In the genomic region with DNA sequence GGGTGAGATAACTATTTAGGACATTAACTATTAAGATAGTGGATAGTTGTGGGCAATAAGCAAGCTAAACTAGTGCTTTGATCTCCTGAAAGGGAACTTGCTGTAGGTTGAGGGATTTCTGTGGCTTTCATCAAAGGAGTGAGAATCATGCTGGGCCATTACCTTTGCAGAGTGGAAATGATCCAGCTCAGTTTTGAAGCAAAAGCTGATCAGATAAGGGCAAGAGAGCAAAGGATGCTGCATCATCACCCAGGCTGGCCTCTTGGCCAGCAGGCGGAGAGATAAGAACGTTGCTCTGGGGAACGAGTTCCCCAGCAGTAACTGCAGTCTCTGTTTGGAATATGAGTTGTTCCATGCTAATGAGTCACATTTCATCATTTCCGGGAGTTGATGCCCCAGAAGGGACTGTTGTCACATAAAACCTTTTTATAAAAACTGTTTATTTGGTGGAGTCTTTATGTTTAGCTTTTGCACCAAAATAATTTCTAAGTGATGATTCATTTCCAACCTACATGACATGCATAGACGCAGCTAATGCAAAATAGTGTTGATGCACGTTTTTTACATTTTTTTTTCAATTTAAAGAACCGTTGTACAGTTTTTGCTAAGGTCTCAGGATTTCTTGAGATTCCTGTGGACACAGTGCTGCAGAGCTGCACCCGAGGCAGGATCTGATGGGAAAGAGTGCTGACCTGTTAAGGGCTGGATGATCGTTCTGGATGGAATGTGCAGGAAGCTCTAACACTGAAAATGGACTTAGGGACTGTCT, we compare ENCODE assay signal across 2 cellular contexts.
TF ChIP-seq lines count a peak whose summit lies in the region.

No MANE protein-coding gene starts in this region.

TF ChIP-seq in HEK293, 187 proteins besides CTCF, POLR2A, EP300 and RAD21 (continued from another document and continues in another):
- TF ChIP-seq, protein P1, sequence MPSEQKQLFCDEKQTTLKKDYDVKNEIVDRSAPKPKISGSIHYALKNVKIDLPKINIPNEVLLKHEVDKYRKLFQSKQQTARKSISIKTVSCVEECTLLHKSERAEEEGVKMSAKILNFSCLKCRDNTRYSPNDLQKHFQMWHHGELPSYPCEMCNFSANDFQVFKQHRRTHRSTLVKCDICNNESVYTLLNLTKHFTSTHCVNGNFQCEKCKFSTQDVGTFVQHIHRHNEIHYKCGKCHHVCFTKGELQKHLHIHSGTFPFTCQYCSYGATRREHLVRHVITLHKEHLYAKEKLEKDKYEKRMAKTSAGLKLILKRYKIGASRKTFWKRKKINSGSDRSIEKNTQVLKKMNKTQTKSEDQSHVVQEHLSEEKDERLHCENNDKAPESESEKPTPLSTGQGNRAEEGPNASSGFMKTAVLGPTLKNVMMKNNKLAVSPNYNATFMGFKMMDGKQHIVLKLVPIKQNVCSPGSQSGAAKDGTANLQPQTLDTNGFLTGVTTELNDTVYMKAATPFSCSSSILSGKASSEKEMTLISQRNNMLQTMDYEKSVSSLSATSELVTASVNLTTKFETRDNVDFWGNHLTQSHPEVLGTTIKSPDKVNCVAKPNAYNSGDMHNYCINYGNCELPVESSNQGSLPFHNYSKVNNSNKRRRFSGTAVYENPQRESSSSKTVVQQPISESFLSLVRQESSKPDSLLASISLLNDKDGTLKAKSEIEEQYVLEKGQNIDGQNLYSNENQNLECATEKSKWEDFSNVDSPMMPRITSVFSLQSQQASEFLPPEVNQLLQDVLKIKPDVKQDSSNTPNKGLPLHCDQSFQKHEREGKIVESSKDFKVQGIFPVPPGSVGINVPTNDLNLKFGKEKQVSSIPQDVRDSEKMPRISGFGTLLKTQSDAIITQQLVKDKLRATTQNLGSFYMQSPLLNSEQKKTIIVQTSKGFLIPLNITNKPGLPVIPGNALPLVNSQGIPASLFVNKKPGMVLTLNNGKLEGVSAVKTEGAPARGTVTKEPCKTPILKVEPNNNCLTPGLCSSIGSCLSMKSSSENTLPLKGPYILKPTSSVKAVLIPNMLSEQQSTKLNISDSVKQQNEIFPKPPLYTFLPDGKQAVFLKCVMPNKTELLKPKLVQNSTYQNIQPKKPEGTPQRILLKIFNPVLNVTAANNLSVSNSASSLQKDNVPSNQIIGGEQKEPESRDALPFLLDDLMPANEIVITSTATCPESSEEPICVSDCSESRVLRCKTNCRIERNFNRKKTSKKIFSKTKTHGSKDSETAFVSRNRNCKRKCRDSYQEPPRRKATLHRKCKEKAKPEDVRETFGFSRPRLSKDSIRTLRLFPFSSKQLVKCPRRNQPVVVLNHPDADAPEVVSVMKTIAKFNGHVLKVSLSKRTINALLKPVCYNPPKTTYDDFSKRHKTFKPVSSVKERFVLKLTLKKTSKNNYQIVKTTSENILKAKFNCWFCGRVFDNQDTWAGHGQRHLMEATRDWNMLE (tag by site-specific recombination; conservative IDR thresholded peaks at IDR 0.05; ENCODE audit: low read depth), result peak; percentile 40; the same call in 1 of the 2 replicates
- TF ChIP-seq SETDB1 (IDR thresholded peaks at IDR 0.05; ENCODE audit: insufficient read length, low read length) (peak; percentile 50), TCF7L2 (IDR thresholded peaks at IDR 0.05; ENCODE audit: borderline replicate concordance, low read depth, low read length) (0 out of 2 replicates have a peak, but pooled peaks have one; percentile 29), ZNF561 (tag by site-specific recombination; IDR thresholded peaks at IDR 0.05; ENCODE audit: borderline replicate concordance) (no peak), ZXDB (tag by site-specific recombination; IDR thresholded peaks at IDR 0.05) (0 out of 2 replicates have a peak, but pooled peaks have one; percentile 13), ZIC2 (tag by site-specific recombination; IDR thresholded peaks at IDR 0.05) (no peak), ZNF350 (tag by site-specific recombination; IDR thresholded peaks at IDR 0.05) (no peak), ZNF426 (tag by site-specific recombination; IDR thresholded peaks at IDR 0.05) (no peak)
- TF ChIP-seq, protein P2, sequence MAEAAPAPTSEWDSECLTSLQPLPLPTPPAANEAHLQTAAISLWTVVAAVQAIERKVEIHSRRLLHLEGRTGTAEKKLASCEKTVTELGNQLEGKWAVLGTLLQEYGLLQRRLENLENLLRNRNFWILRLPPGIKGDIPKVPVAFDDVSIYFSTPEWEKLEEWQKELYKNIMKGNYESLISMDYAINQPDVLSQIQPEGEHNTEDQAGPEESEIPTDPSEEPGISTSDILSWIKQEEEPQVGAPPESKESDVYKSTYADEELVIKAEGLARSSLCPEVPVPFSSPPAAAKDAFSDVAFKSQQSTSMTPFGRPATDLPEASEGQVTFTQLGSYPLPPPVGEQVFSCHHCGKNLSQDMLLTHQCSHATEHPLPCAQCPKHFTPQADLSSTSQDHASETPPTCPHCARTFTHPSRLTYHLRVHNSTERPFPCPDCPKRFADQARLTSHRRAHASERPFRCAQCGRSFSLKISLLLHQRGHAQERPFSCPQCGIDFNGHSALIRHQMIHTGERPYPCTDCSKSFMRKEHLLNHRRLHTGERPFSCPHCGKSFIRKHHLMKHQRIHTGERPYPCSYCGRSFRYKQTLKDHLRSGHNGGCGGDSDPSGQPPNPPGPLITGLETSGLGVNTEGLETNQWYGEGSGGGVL (tag by site-specific recombination; IDR thresholded peaks at IDR 0.05), result no peak
- TF ChIP-seq, protein P3, sequence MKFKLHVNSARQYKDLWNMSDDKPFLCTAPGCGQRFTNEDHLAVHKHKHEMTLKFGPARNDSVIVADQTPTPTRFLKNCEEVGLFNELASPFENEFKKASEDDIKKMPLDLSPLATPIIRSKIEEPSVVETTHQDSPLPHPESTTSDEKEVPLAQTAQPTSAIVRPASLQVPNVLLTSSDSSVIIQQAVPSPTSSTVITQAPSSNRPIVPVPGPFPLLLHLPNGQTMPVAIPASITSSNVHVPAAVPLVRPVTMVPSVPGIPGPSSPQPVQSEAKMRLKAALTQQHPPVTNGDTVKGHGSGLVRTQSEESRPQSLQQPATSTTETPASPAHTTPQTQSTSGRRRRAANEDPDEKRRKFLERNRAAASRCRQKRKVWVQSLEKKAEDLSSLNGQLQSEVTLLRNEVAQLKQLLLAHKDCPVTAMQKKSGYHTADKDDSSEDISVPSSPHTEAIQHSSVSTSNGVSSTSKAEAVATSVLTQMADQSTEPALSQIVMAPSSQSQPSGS (tag by site-specific recombination; IDR thresholded peaks at IDR 0.05; ENCODE audit: low read depth), result no peak
- TF ChIP-seq, protein P4, sequence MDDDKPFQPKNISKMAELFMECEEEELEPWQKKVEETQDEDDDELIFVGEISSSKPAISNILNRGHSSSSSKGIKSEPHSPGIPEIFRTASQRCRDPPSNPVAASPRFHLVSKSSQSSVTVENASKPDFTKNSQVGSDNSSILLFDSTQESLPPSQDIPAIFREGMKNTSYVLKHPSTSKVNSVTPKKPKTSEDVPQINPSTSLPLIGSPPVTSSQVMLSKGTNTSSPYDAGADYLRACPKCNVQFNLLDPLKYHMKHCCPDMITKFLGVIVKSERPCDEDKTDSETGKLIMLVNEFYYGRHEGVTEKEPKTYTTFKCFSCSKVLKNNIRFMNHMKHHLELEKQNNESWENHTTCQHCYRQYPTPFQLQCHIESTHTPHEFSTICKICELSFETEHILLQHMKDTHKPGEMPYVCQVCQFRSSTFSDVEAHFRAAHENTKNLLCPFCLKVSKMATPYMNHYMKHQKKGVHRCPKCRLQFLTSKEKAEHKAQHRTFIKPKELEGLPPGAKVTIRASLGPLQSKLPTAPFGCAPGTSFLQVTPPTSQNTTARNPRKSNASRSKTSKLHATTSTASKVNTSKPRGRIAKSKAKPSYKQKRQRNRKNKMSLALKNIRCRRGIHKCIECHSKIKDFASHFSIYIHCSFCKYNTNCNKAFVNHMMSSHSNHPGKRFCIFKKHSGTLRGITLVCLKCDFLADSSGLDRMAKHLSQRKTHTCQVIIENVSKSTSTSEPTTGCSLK (tag by site-specific recombination; IDR thresholded peaks at IDR 0.05), result no peak

TF ChIP-seq in SK-N-SH treated with all-trans-retinoic acid at 6 μM for 48 hours, 23 proteins besides CTCF, POLR2A, EP300 and RAD21 (continued from another document):
- TF ChIP-seq, protein P5, sequence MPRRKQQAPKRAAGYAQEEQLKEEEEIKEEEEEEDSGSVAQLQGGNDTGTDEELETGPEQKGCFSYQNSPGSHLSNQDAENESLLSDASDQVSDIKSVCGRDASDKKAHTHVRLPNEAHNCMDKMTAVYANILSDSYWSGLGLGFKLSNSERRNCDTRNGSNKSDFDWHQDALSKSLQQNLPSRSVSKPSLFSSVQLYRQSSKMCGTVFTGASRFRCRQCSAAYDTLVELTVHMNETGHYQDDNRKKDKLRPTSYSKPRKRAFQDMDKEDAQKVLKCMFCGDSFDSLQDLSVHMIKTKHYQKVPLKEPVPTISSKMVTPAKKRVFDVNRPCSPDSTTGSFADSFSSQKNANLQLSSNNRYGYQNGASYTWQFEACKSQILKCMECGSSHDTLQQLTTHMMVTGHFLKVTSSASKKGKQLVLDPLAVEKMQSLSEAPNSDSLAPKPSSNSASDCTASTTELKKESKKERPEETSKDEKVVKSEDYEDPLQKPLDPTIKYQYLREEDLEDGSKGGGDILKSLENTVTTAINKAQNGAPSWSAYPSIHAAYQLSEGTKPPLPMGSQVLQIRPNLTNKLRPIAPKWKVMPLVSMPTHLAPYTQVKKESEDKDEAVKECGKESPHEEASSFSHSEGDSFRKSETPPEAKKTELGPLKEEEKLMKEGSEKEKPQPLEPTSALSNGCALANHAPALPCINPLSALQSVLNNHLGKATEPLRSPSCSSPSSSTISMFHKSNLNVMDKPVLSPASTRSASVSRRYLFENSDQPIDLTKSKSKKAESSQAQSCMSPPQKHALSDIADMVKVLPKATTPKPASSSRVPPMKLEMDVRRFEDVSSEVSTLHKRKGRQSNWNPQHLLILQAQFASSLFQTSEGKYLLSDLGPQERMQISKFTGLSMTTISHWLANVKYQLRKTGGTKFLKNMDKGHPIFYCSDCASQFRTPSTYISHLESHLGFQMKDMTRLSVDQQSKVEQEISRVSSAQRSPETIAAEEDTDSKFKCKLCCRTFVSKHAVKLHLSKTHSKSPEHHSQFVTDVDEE (CRISPR knock-in tag; IDR thresholded peaks at IDR 0.05), result 0 out of 2 replicates have a peak, but pooled peaks have one; percentile 39
- TF ChIP-seq TCF4 (CRISPR knock-in tag; IDR thresholded peaks at IDR 0.05; ENCODE audit: borderline replicate concordance) (peak; percentile 39; the same call in 1 of the 2 replicates), ZNF8 (CRISPR knock-in tag; IDR thresholded peaks at IDR 0.05) (no peak)
- TF ChIP-seq, protein P6, sequence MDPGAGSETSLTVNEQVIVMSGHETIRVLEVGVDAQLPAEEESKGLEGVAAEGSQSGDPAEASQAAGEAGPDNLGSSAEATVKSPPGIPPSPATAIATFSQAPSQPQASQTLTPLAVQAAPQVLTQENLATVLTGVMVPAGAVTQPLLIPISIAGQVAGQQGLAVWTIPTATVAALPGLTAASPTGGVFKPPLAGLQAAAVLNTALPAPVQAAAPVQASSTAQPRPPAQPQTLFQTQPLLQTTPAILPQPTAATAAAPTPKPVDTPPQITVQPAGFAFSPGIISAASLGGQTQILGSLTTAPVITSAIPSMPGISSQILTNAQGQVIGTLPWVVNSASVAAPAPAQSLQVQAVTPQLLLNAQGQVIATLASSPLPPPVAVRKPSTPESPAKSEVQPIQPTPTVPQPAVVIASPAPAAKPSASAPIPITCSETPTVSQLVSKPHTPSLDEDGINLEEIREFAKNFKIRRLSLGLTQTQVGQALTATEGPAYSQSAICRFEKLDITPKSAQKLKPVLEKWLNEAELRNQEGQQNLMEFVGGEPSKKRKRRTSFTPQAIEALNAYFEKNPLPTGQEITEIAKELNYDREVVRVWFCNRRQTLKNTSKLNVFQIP (CRISPR knock-in tag; IDR thresholded peaks at IDR 0.05; ENCODE audit: borderline replicate concordance, low read depth), result no peak
